In genomic region chr7:156732091-156732621, GRCh38 we compare ENCODE assay signal across 20 cellular contexts.
DNase-seq lines count a peak whose midpoint lies in the region; TF ChIP-seq lines count a peak whose summit lies in the region.
"Had no signal": no experiment of that assay in that cellular context is flagged by ENCODE, and none has a peak within 500 bp of the region (broad histone marks: within the 10 kb centered on the region; RNA-seq: fewer than 3 reads in every experiment).

No MANE protein-coding gene starts in this region.

- H3K9me3 Mint-ChIP-seq in activated T-helper 2 cell treated with anti-CD3 and anti-CD28 coated beads, Interferon-gamma antibody, Interleukin-2, Interleukin-4, amounts not matched to agents 10 μg/mL and 5 μg/mL and 100 μg/mL, durations not matched to agents 14 hours and 24 hours and 36 hours = peaks cover 53% of the 10 kb centered on the region
- H3K9me3 Mint-ChIP-seq in endothelial cell (ENCODE audit: unreplicated experiment) = no peaks in the 10 kb centered on the region
- peaks cover 17% of the 10 kb centered on the region for H3K9me3 Mint-ChIP-seq in neural crest cell
- peaks cover 3 to 39% (median 26%) of the 10 kb centered on the region in 8 donors for H3K9me3 Mint-ChIP-seq in CD4-positive, alpha-beta memory T cell

- H3K4me1 Mint-ChIP-seq in activated T-helper 2 cell treated with anti-CD3 and anti-CD28 coated beads, Interferon-gamma antibody, Interleukin-2, Interleukin-4, amounts not matched to agents 10 μg/mL and 5 μg/mL and 100 μg/mL, durations not matched to agents 14 hours and 24 hours and 36 hours (ENCODE audit: low read depth) = peaks cover 14% of the 10 kb centered on the region
- H3K4me1 Mint-ChIP-seq in endothelial cell (ENCODE audit: unreplicated experiment) (peaks cover 30% of the 10 kb centered on the region), neural crest cell (no peaks in the 10 kb centered on the region)
- peaks cover 0 to 4% (median under 1%) of the 10 kb centered on the region in 4 donors for H3K4me1 Mint-ChIP-seq in CD4-positive, alpha-beta memory T cell

- H2BK120ac ChIP-seq in mesenchymal stem cell (ENCODE audit: low read depth, low read length) = no peak overlapping the region

- H3K27ac Mint-ChIP-seq in activated T-helper 2 cell treated with anti-CD3 and anti-CD28 coated beads, Interferon-gamma antibody, Interleukin-2, Interleukin-4, amounts not matched to agents 10 μg/mL and 5 μg/mL and 100 μg/mL, durations not matched to agents 14 hours and 24 hours and 36 hours = peak overlapping the region; percentile 3
- H3K27ac Mint-ChIP-seq in endothelial cell (ENCODE audit: unreplicated experiment) = peak overlapping the region; percentile 62
- peak overlapping the region; percentile 52 for H3K27ac Mint-ChIP-seq in neural crest cell (ENCODE audit: unreplicated experiment)
- peak overlapping the region in 1 of 7 donors; percentile 61 for H3K27ac Mint-ChIP-seq in CD4-positive, alpha-beta memory T cell

- H3K27me3 ChIP-seq in left ventricle myocardium inferior (ENCODE audit: low read depth) (no peaks in the 10 kb centered on the region), mesenchymal stem cell (ENCODE audit: control insufficient read depth in 1 of 2, insufficient read depth in 1 of 2, low read length in 2 of 2) (no peaks in the 10 kb centered on the region)
- H3K27me3 ChIP-seq in CD4-positive, alpha-beta memory T cell (ENCODE audit: insufficient read depth, low read length) = no peaks in the 10 kb centered on the region

- no peak overlapping the region for H2AK5ac ChIP-seq in mesenchymal stem cell (ENCODE audit: low read length, severe bottlenecking)

- peaks cover 82% of the 10 kb centered on the region for H3K36me3 Mint-ChIP-seq in activated T-helper 2 cell treated with anti-CD3 and anti-CD28 coated beads, Interferon-gamma antibody, Interleukin-2, Interleukin-4, amounts not matched to agents 10 μg/mL and 5 μg/mL and 100 μg/mL, durations not matched to agents 14 hours and 24 hours and 36 hours (ENCODE audit: low read depth)
- H3K36me3 Mint-ChIP-seq in endothelial cell (ENCODE audit: low read depth, unreplicated experiment) (peaks cover 30% of the 10 kb centered on the region), neural crest cell (ENCODE audit: low read depth) (peaks cover 50% of the 10 kb centered on the region)
- H3K36me3 Mint-ChIP-seq in CD4-positive, alpha-beta memory T cell = peaks cover 67 to 75% of the 10 kb centered on the region in 2 donors

- H3K4me1 ChIP-seq in left ventricle myocardium inferior (no peaks in the 10 kb centered on the region), mesenchymal stem cell (ENCODE audit: control insufficient read depth, insufficient read depth, low read depth, low read length) (no peaks in the 10 kb centered on the region)
- no peaks in the 10 kb centered on the region for H3K4me1 ChIP-seq in CD4-positive, alpha-beta memory T cell (ENCODE audit: insufficient read depth, low read length)

- no peak overlapping the region for H2BK12ac ChIP-seq in mesenchymal stem cell (ENCODE audit: low read length in 2 of 2)

- H2AFZ ChIP-seq in mesenchymal stem cell (ENCODE audit: low read depth, low read length) = no peak overlapping the region

- H3K27me3 Mint-ChIP-seq in activated T-helper 2 cell treated with anti-CD3 and anti-CD28 coated beads, Interferon-gamma antibody, Interleukin-2, Interleukin-4, amounts not matched to agents 10 μg/mL and 5 μg/mL and 100 μg/mL, durations not matched to agents 14 hours and 24 hours and 36 hours (ENCODE audit: low read depth) = no peaks in the 10 kb centered on the region
- peaks cover 2% of the 10 kb centered on the region for H3K27me3 Mint-ChIP-seq in endothelial cell (ENCODE audit: unreplicated experiment)
- H3K27me3 Mint-ChIP-seq in neural crest cell (ENCODE audit: low read depth) = no peaks in the 10 kb centered on the region
- no peaks in the 10 kb centered on the region for H3K27me3 Mint-ChIP-seq in CD4-positive, alpha-beta memory T cell

- DNase-seq in AG20443 (ENCODE audit: low spot score) (peak; percentile 15), endothelial cell (ENCODE audit: low spot score) (no peak), neural crest cell (ENCODE audit: low read depth, low spot score) (no peak), NCI-H345 (lab: John Stamatoyannopoulos, UW) (no peak), left ventricle myocardium inferior (no peak), mesenchymal stem cell (no peak)
- DNase-seq in activated T-helper 2 cell treated with anti-CD3 and anti-CD28 coated beads, Interferon-gamma antibody, Interleukin-2, Interleukin-4, amounts not matched to agents 10 μg/mL and 5 μg/mL and 100 μg/mL, durations not matched to agents 14 hours and 24 hours and 36 hours (ENCODE audit: low spot score) = no peak
- DNase-seq in CD4-positive, alpha-beta memory T cell = no peak
- DNase-seq: DND-41, GDM1, MV-4-11, NCI-H1694 treated with DMSO at 0.1 percent for 48 hours, NCI-H2107, NCI-H510A treated with DMSO at 0.1 percent for 48 hours, NCI-H774, OCI-M1, SHP77 treated with DMSO at 0.1 percent for 48 hours, SK-N-SH had no signal

- H3K9ac ChIP-seq in mesenchymal stem cell (ENCODE audit: low read length) = no peak overlapping the region
- H3K9ac ChIP-seq: KMS-11, SK-N-SH had no signal

- intact Hi-C loops in activated T-helper 2 cell treated with anti-CD3 and anti-CD28 coated beads, Interferon-gamma antibody, Interleukin-2, Interleukin-4, amounts not matched to agents 10 μg/mL and 5 μg/mL and 100 μg/mL, durations not matched to agents 14 hours and 24 hours and 36 hours (cut with micrococcal nuclease) = no loop called here
- intact Hi-C loops in left ventricle myocardium inferior (cut with micrococcal nuclease) = no loop called here
- intact Hi-C loops in CD4-positive, alpha-beta memory T cell (cut with micrococcal nuclease) = no loop called here

- CTCF ChIA-PET in CD4-positive, alpha-beta memory T cell (lab: Charles Lee; ENCODE audit: partially characterized antibody) = no interaction called here

- no peak for TF ChIP-seq CTCF in endothelial cell (IDR thresholded peaks at IDR 0.05; ENCODE audit: unreplicated experiment)
- no peak for TF ChIP-seq CTCF in neural crest cell (conservative IDR thresholded peaks at IDR 0.05)
- TF ChIP-seq CTCF in left ventricle myocardium inferior (IDR thresholded peaks at IDR 0.05; ENCODE audit: borderline replicate concordance) = no peak

- no peak overlapping the region for H3K23ac ChIP-seq in mesenchymal stem cell (ENCODE audit: low read length in 2 of 2)

- H3K4me2 ChIP-seq in mesenchymal stem cell (ENCODE audit: low read length, poor library complexity, severe bottlenecking) = no peak overlapping the region
- H3K4me2 ChIP-seq: KMS-11, SK-N-SH had no signal

- peaks cover 3% of the 10 kb centered on the region for H3K79me1 ChIP-seq in mesenchymal stem cell (replicated peaks; ENCODE audit: low read length, poor library complexity, severe bottlenecking)

- no peak overlapping the region for H3K4me3 ChIP-seq in left ventricle myocardium inferior
- no peak overlapping the region for H3K4me3 ChIP-seq in CD4-positive, alpha-beta memory T cell (ENCODE audit: low read length in 2 of 2)
- no peak overlapping the region for H3K4me3 ChIP-seq in mesenchymal stem cell (ENCODE audit: insufficient read depth in 1 of 2, low read depth in 1 of 2, low read length in 2 of 2)

- H4K8ac ChIP-seq in mesenchymal stem cell (ENCODE audit: low read length) = no peak overlapping the region

- H3K14ac ChIP-seq in mesenchymal stem cell (ENCODE audit: low read length in 2 of 2) = no peak overlapping the region

- H3K18ac ChIP-seq in mesenchymal stem cell (ENCODE audit: low read depth in 1 of 2, low read length in 2 of 2) = no peak overlapping the region

- H3K4ac ChIP-seq in mesenchymal stem cell (ENCODE audit: low read depth in 1 of 2, low read length in 2 of 2) = no peak overlapping the region

- no peak overlapping the region for H3K27ac ChIP-seq in left ventricle myocardium inferior (replicated peaks)
- no peak overlapping the region for H3K27ac ChIP-seq in CD4-positive, alpha-beta memory T cell (ENCODE audit: low read depth, low read length)
- no peak overlapping the region for H3K27ac ChIP-seq in mesenchymal stem cell (ENCODE audit: low read length, poor library complexity, severe bottlenecking)
- H3K27ac ChIP-seq: C4-2B, KMS-11 had no signal

- H2BK15ac ChIP-seq in mesenchymal stem cell (ENCODE audit: low read depth, poor library complexity, severe bottlenecking) = no peak overlapping the region

- H3K4me3 Mint-ChIP-seq in activated T-helper 2 cell treated with anti-CD3 and anti-CD28 coated beads, Interferon-gamma antibody, Interleukin-2, Interleukin-4, amounts not matched to agents 10 μg/mL and 5 μg/mL and 100 μg/mL, durations not matched to agents 14 hours and 24 hours and 36 hours (ENCODE audit: low read depth) = no peak overlapping the region
- H3K4me3 Mint-ChIP-seq in endothelial cell (ENCODE audit: unreplicated experiment) (no peak overlapping the region), neural crest cell (no peak overlapping the region)
- no peak overlapping the region for H3K4me3 Mint-ChIP-seq in CD4-positive, alpha-beta memory T cell

- H3K36me3 ChIP-seq in left ventricle myocardium inferior (peaks cover 42% of the 10 kb centered on the region), mesenchymal stem cell (ENCODE audit: control insufficient read depth in 1 of 2, insufficient read depth in 2 of 2, low read depth in 1 of 2, low read length in 2 of 2) (peaks cover 2 to 48% of the 10 kb centered on the region in 2 experiments)
- H3K36me3 ChIP-seq in CD4-positive, alpha-beta memory T cell (ENCODE audit: insufficient read depth, low read length) = no peaks in the 10 kb centered on the region

- 77% methylated on average over 3 of the region's 4 CpGs for WGBS in mesenchymal stem cell

- H4K91ac ChIP-seq in mesenchymal stem cell (ENCODE audit: low read length) = no peak overlapping the region

- POLR2A ChIA-PET in CD4-positive, alpha-beta memory T cell (lab: Charles Lee; ENCODE audit: partially characterized antibody) = no interaction called here

- H2BK5ac ChIP-seq in mesenchymal stem cell (ENCODE audit: low read depth, low read length, poor library complexity, severe bottlenecking) = no peak overlapping the region

- H3K9me3 ChIP-seq in left ventricle myocardium inferior (replicated peaks) (peaks cover 29% of the 10 kb centered on the region), mesenchymal stem cell (ENCODE audit: control insufficient read depth, low read length) (peaks cover 34% of the 10 kb centered on the region)
- H3K9me3 ChIP-seq in CD4-positive, alpha-beta memory T cell (ENCODE audit: control insufficient read depth in 1 of 2, low read length in 2 of 2) = no peaks in the 10 kb centered on the region
